17 cellular contexts compared by ENCODE assay signal in genomic region chr20:59124326-59125029, GRCh38. TPM values are rescaled to one million over a fixed set of nuclear protein-coding genes. Genes with fewer than 3 reads are reported as not detected.
DNase-seq lines count a peak whose midpoint lies in the region; ATAC-seq and TF ChIP-seq lines count a peak whose summit lies in the region.
"Had no signal": no experiment of that assay in that cellular context is flagged by ENCODE, and none has a peak within 500 bp of the region (broad histone marks: within the 10 kb centered on the region; RNA-seq: fewer than 3 reads in every experiment).

No MANE protein-coding gene starts in this region.

- H3K4me1 Mint-ChIP-seq in activated T-cell treated with anti-CD3 and anti-CD28 coated beads, Interleukin-2, amount 50 U/mL, for 24 hours (ENCODE audit: low read depth) = peaks cover 64% of the 10 kb centered on the region

- H3K9me3 ChIP-seq in body of pancreas = no peaks in the 10 kb centered on the region
- H3K9me3 ChIP-seq: Caco-2, right atrium auricular region had no signal

- 87% methylated on average over 14 to 15 of the region's 15 CpGs for WGBS in body of pancreas, 2 donors

- H3K27ac ChIP-seq in body of pancreas = peak overlapping the region in 1 of 4 donors; percentile 8
- H3K27ac ChIP-seq: A549, left ventricle myocardium inferior, right atrium auricular region, upper lobe of left lung had no signal

- ATAC-seq in body of pancreas (no peak), HG03175 (IDR thresholded peaks at IDR 0.05; ENCODE audit: unreplicated experiment) (no peak)
- ATAC-seq: A549 had no signal

- H3K4me1 ChIP-seq in body of pancreas = peaks cover 10% of the 10 kb centered on the region
- H3K4me1 ChIP-seq: A549, Caco-2, left ventricle myocardium inferior, right atrium auricular region had no signal

- H3K27me3 ChIP-seq in body of pancreas = no peaks in the 10 kb centered on the region
- H3K27me3 ChIP-seq: right atrium auricular region, upper lobe of left lung had no signal

- no peak for DNase-seq in activated T-cell treated with anti-CD3 and anti-CD28 coated beads, Interleukin-2, amount 50 U/mL, for 24 hours
- no peak for DNase-seq in activated T-cell treated with anti-CD3 and anti-CD28 coated beads for 4 hours
- DNase-seq in NCI-H2171 treated with DMSO at 0.1 percent for 48 hours (lab: John Stamatoyannopoulos, UW) = peak; percentile 99
- DNase-seq in body of pancreas = peak in 3 of 4 donors; percentile 50 to 64 (median 50)
- peak; percentile 39 for DNase-seq in retina
- no peak for DNase-seq in cortex of kidney (lab: John Stamatoyannopoulos, UW)
- DNase-seq in NCI-H2081 (lab: John Stamatoyannopoulos, UW) = no peak
- DNase-seq: left ventricle myocardium inferior; NCI-H226; stimulated activated CD4-positive, alpha-beta T cell treated with anti-CD3 and anti-CD28 coated beads, Interleukin-1b, Interleukin-23, amount 100 ng/mL, for 48 hours; upper lobe of left lung had no signal

- TF ChIP-seq POLR2A in body of pancreas (IDR thresholded peaks at IDR 0.05) = no peak

- H3K4me3 Mint-ChIP-seq in activated T-cell treated with anti-CD3 and anti-CD28 coated beads, Interleukin-2, amount 50 U/mL, for 24 hours = no peak overlapping the region

- no peaks in the 10 kb centered on the region for H3K36me3 ChIP-seq in body of pancreas (replicated peaks in 1 of 2; ENCODE audit: insufficient read depth in 1 of 2, low read depth in 2 of 2)
- H3K36me3 ChIP-seq: left ventricle myocardium inferior, right atrium auricular region, upper lobe of left lung had no signal

- no peak for TF ChIP-seq CTCF in body of pancreas (IDR thresholded peaks at IDR 0.05)

- peak overlapping the region; percentile 93 for H3K27ac Mint-ChIP-seq in activated T-cell treated with anti-CD3 and anti-CD28 coated beads, Interleukin-2, amount 50 U/mL, for 24 hours

- no peaks in the 10 kb centered on the region for H3K9me3 Mint-ChIP-seq in activated T-cell treated with anti-CD3 and anti-CD28 coated beads, Interleukin-2, amount 50 U/mL, for 24 hours

- H3K4me3 ChIP-seq in body of pancreas = no peak overlapping the region
- H3K4me3 ChIP-seq: A549, left ventricle myocardium inferior, right atrium auricular region, upper lobe of left lung had no signal

- no peaks in the 10 kb centered on the region for H3K27me3 Mint-ChIP-seq in activated T-cell treated with anti-CD3 and anti-CD28 coated beads, Interleukin-2, amount 50 U/mL, for 24 hours

- intact Hi-C loops in body of pancreas (cut with DNase I) = no loop called here

- no peaks in the 10 kb centered on the region for H3K36me3 Mint-ChIP-seq in activated T-cell treated with anti-CD3 and anti-CD28 coated beads, Interleukin-2, amount 50 U/mL, for 24 hours (ENCODE audit: low read depth)

RNA-seq across cellular contexts. Expression of gene ZNF831, which starts 39.1 kb away (rescaled TPM):
- total RNA-seq in body of pancreas = 1 to 10 TPM in 1 of 2 donors, under 1 TPM in 1; 0.66 to 1.6 TPM
- total RNA-seq: astrocyte, Caco-2, SK-MEL-5 had no signal

Comparison
In these comparisons a context has a peak if more than half of its experiments do, and no peak if none do; other contexts are left out.
1. DNase-seq: peak in NCI-H2171 treated with DMSO at 0.1 percent for 48 hours (single experiment), body of pancreas (3 of 4) and retina (single experiment); none in activated T-cell treated with anti-CD3 and anti-CD28 coated beads, Interleukin-2, amount 50 U/mL, for 24 hours (single experiment), activated T-cell treated with anti-CD3 and anti-CD28 coated beads for 4 hours (single experiment), cortex of kidney (single experiment) and NCI-H2081 (0 of 2).